ENCODE assay signal across 1 cellular context in genomic region chr3:100602506-100603444, GRCh38.
TF ChIP-seq lines count a peak whose summit lies in the region.

No MANE protein-coding gene starts in this region.

TF ChIP-seq in GM12878, 131 proteins besides CTCF, POLR2A, EP300 and RAD21 (continued from another document and continues in another):
- no peak for TF ChIP-seq SUPT20H (IDR thresholded peaks at IDR 0.05; ENCODE audit: borderline replicate concordance, control insufficient read depth, low read depth, low read length)
- no peak for TF ChIP-seq PRDM15 (CRISPR knock-in tag; IDR thresholded peaks at IDR 0.05)
- TF ChIP-seq IRF3 (IDR thresholded peaks at IDR 0.05): no peak
- TF ChIP-seq ZBTB40 (IDR thresholded peaks at IDR 0.05; ENCODE audit: borderline replicate concordance): no peak; the same call in 1 of the 2 replicates
- TF ChIP-seq GATAD2B (conservative IDR thresholded peaks at IDR 0.05; ENCODE audit: low read depth): no peak
- TF ChIP-seq ASH2L (IDR thresholded peaks at IDR 0.05; ENCODE audit: borderline replicate concordance, low read depth): no peak; the same call in 1 of the 2 replicates
- TF ChIP-seq KAT2A (conservative IDR thresholded peaks at IDR 0.05; ENCODE audit: control insufficient read depth, low read depth, low read length): no peak
- TF ChIP-seq HDGF (IDR thresholded peaks at IDR 0.05): no peak
- TF ChIP-seq E2F4 (IDR thresholded peaks at IDR 0.05; ENCODE audit: low read depth, low read length): no peak
- no peak for TF ChIP-seq FOXK2 (IDR thresholded peaks at IDR 0.05)
- TF ChIP-seq E2F8 (IDR thresholded peaks at IDR 0.05; ENCODE audit: low read depth, partially characterized antibody): no peak
- TF ChIP-seq ZZZ3 (IDR thresholded peaks at IDR 0.05; ENCODE audit: control insufficient read depth, insufficient read length, low read depth): no peak
- no peak for TF ChIP-seq ZBTB4 (CRISPR knock-in tag; IDR thresholded peaks at IDR 0.05)
- TF ChIP-seq ZNF622 (IDR thresholded peaks at IDR 0.05): no peak
- 0 out of 2 replicates have a peak, but pooled peaks have one; percentile 17 for TF ChIP-seq ATF2 (IDR thresholded peaks at IDR 0.05; ENCODE audit: low read length)
- no peak for TF ChIP-seq BMI1 (IDR thresholded peaks at IDR 0.05; ENCODE audit: borderline replicate concordance)
- no peak for TF ChIP-seq TARDBP (IDR thresholded peaks at IDR 0.05; ENCODE audit: borderline replicate concordance)
- no peak for TF ChIP-seq NRF1 (conservative IDR thresholded peaks at IDR 0.05; ENCODE audit: low read depth, low read length)
- TF ChIP-seq NR2C1 (IDR thresholded peaks at IDR 0.05): no peak
- TF ChIP-seq TBL1XR1 (IDR thresholded peaks at IDR 0.05; ENCODE audit: low read depth, low read length): no peak
- peak; percentile 45 for TF ChIP-seq MEF2B (IDR thresholded peaks at IDR 0.05; ENCODE audit: partially characterized antibody, poor library complexity, severe bottlenecking)
- no peak for TF ChIP-seq CEBPZ (IDR thresholded peaks at IDR 0.05; ENCODE audit: low read depth, low read length)
- TF ChIP-seq ZBTB33 (IDR thresholded peaks at IDR 0.05): no peak
- no peak for TF ChIP-seq EGR1 (IDR thresholded peaks at IDR 0.05; ENCODE audit: borderline replicate concordance in 1 of 2, low read depth in 2 of 2, low read length in 2 of 2)
- TF ChIP-seq USF2 (IDR thresholded peaks at IDR 0.05; ENCODE audit: borderline replicate concordance, low read depth, low read length): no peak
- TF ChIP-seq RAD51 (IDR thresholded peaks at IDR 0.05): no peak
- no peak for TF ChIP-seq POLR2AphosphoS5 (IDR thresholded peaks at IDR 0.05; ENCODE audit: low read length)
- no peak for TF ChIP-seq RELA (IDR thresholded peaks at IDR 0.05; ENCODE audit: borderline replicate concordance, partially characterized antibody)
